1 cellular context compared by ENCODE assay signal in the genomic region with DNA sequence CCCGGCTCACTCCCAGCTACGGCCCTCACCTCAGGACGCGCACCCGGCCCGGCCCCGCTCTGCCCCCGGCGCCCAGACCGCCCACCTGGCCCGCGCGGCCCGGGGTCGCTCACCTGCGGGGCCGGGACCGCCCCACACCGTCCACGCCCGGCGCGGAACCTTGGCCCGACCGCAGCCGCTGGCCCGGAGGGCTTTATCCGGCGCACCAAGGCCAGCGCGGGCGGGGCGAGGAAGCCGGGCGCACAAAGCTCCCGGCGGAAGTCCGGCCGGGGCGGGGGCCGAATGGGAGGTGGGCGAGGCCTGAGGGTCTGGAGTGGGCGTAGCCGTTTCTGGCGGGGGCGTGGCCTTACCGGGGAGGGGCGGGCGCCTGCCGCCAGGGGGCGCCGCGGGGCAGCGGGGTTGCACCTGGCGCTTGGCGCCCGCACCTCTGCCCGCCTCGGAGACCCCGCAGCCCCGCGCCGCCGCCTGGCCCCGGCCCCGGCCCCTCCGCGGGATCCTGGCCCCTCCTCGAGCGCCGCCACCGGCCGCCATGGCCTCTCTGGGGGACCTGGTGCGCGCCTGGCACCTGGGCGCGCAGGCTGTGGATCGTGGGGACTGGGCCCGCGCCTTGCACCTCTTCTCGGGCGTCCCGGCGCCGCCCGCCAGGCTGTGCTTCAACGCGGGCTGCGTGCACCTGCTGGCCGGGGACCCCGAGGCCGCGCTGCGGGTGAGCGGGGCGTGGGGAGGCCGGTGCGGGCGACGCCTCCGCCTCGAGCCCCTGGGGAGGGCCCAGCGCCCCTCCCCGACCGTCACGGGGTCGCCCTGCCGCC.
A peak's percentile ranks its signal among the peaks of the same experiment; 100 is the strongest.
TF ChIP-seq lines count a peak whose summit lies in the region.

A gene with protein sequence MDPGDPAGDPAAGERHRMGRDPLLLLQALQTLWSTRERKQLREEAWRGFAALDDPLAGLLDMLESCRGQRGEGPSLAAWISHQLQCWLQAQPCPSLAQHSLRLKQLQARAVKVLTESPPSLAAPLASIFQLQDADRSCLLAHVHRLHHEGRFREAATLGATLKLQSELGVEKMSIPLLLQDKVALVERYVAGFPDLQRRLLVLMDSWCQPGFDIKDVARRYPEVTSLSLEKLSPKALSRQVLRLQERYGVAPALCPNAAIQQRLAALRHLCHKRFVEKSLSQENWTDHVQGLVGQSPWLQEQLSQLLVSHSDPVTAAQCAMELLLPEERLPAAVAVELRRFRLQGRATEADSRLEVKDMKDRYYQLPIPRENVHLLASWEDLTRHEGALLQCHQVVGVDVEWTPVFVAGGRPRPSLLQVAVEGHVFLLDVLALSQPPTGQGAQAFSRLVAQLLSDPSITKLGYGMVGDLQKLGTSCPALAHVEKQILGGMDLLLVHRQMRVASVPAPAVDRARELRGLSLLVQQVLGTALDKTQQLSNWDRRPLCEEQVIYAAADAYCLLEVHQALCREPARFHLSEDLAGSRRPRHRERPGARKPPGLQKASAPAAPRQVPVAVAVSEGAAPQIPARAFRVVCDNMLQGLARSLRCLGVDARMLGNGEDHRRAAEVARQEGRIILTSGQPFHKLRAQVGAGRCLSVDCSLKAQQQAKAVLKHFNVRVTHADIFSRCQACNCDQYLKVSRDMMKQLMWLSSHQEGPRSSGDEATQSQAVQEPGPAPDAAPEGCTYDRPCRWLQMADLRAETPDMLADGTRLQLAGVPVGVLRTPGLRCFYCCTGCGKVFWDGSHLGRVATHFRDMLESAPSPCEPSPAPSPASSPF (minus strand): TSS at position 162 of the 809 bp plus-strand sequence. CDS start 27,805 bp downstream, outside the sequence.
A gene with protein sequence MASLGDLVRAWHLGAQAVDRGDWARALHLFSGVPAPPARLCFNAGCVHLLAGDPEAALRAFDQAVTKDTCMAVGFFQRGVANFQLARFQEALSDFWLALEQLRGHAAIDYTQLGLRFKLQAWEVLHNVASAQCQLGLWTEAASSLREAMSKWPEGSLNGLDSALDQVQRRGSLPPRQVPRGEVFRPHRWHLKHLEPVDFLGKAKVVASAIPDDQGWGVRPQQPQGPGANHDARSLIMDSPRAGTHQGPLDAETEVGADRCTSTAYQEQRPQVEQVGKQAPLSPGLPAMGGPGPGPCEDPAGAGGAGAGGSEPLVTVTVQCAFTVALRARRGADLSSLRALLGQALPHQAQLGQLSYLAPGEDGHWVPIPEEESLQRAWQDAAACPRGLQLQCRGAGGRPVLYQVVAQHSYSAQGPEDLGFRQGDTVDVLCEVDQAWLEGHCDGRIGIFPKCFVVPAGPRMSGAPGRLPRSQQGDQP (plus strand): TSS at position 393 of the 809 bp plus-strand sequence. CDS start 137 bp downstream, at position 530.

TF ChIP-seq in HepG2, 621 proteins besides CTCF, POLR2A, EP300 and RAD21 (continued from another document and continues in another):
- TF ChIP-seq REPIN1 (CRISPR knock-in tag; IDR thresholded peaks at IDR 0.05; ENCODE audit: borderline replicate concordance, low read depth) (peak; percentile 93), NFYC (CRISPR knock-in tag; IDR thresholded peaks at IDR 0.05) (no peak), NKX3-1 (CRISPR knock-in tag; IDR thresholded peaks at IDR 0.05) (no peak), MTA1 (CRISPR knock-in tag; IDR thresholded peaks at IDR 0.05; ENCODE audit: borderline replicate concordance) (no peak), ZNF430 (CRISPR knock-in tag; IDR thresholded peaks at IDR 0.05) (no peak), ZNF598 (CRISPR knock-in tag; IDR thresholded peaks at IDR 0.05; ENCODE audit: borderline replicate concordance) (no peak), KDM1A (CRISPR knock-in tag; IDR thresholded peaks at IDR 0.05) (0 out of 2 replicates have a peak, but pooled peaks have one; percentile 17), ZBTB7A (CRISPR knock-in tag; IDR thresholded peaks at IDR 0.05) (0 out of 2 replicates have a peak, but pooled peaks have one; percentile 26), ZNF12 (CRISPR knock-in tag; IDR thresholded peaks at IDR 0.05) (no peak), ZNF644 (CRISPR knock-in tag; IDR thresholded peaks at IDR 0.05; ENCODE audit: low read depth) (no peak), HDAC1 (CRISPR knock-in tag; IDR thresholded peaks at IDR 0.05) (peak; percentile 85), PHF5A (CRISPR knock-in tag; IDR thresholded peaks at IDR 0.05; ENCODE audit: low read depth, unreplicated experiment) (peak; percentile 84), TOPORS (CRISPR knock-in tag; IDR thresholded peaks at IDR 0.05) (peak; percentile 90), ZNF17 (CRISPR knock-in tag; IDR thresholded peaks at IDR 0.05) (no peak), HOXD1 (CRISPR knock-in tag; IDR thresholded peaks at IDR 0.05) (0 out of 2 replicates have a peak, but pooled peaks have one; percentile 20), PRMT3 (CRISPR knock-in tag; IDR thresholded peaks at IDR 0.05; ENCODE audit: borderline replicate concordance, low read depth) (no peak; the same call in 1 of the 2 replicates), ZSCAN30 (CRISPR knock-in tag; IDR thresholded peaks at IDR 0.05) (no peak), ZNF33A (CRISPR knock-in tag; IDR thresholded peaks at IDR 0.05; ENCODE audit: borderline replicate concordance) (no peak), GATA4 (IDR thresholded peaks at IDR 0.05; ENCODE audit: borderline replicate concordance, low read depth) (no peak), SNAI1 (CRISPR knock-in tag; IDR thresholded peaks at IDR 0.05; ENCODE audit: borderline replicate concordance) (no peak)
- TF ChIP-seq, protein P1, sequence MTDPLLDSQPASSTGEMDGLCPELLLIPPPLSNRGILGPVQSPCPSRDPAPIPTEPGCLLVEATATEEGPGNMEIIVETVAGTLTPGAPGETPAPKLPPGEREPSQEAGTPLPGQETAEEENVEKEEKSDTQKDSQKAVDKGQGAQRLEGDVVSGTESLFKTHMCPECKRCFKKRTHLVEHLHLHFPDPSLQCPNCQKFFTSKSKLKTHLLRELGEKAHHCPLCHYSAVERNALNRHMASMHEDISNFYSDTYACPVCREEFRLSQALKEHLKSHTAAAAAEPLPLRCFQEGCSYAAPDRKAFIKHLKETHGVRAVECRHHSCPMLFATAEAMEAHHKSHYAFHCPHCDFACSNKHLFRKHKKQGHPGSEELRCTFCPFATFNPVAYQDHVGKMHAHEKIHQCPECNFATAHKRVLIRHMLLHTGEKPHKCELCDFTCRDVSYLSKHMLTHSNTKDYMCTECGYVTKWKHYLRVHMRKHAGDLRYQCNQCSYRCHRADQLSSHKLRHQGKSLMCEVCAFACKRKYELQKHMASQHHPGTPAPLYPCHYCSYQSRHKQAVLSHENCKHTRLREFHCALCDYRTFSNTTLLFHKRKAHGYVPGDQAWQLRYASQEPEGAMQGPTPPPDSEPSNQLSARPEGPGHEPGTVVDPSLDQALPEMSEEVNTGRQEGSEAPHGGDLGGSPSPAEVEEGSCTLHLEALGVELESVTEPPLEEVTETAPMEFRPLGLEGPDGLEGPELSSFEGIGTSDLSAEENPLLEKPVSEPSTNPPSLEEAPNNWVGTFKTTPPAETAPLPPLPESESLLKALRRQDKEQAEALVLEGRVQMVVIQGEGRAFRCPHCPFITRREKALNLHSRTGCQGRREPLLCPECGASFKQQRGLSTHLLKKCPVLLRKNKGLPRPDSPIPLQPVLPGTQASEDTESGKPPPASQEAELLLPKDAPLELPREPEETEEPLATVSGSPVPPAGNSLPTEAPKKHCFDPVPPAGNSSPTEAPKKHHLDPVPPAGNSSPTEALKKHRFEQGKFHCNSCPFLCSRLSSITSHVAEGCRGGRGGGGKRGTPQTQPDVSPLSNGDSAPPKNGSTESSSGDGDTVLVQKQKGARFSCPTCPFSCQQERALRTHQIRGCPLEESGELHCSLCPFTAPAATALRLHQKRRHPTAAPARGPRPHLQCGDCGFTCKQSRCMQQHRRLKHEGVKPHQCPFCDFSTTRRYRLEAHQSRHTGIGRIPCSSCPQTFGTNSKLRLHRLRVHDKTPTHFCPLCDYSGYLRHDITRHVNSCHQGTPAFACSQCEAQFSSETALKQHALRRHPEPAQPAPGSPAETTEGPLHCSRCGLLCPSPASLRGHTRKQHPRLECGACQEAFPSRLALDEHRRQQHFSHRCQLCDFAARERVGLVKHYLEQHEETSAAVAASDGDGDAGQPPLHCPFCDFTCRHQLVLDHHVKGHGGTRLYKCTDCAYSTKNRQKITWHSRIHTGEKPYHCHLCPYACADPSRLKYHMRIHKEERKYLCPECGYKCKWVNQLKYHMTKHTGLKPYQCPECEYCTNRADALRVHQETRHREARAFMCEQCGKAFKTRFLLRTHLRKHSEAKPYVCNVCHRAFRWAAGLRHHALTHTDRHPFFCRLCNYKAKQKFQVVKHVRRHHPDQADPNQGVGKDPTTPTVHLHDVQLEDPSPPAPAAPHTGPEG (CRISPR knock-in tag; IDR thresholded peaks at IDR 0.05) = no peak
- TF ChIP-seq, protein P2, sequence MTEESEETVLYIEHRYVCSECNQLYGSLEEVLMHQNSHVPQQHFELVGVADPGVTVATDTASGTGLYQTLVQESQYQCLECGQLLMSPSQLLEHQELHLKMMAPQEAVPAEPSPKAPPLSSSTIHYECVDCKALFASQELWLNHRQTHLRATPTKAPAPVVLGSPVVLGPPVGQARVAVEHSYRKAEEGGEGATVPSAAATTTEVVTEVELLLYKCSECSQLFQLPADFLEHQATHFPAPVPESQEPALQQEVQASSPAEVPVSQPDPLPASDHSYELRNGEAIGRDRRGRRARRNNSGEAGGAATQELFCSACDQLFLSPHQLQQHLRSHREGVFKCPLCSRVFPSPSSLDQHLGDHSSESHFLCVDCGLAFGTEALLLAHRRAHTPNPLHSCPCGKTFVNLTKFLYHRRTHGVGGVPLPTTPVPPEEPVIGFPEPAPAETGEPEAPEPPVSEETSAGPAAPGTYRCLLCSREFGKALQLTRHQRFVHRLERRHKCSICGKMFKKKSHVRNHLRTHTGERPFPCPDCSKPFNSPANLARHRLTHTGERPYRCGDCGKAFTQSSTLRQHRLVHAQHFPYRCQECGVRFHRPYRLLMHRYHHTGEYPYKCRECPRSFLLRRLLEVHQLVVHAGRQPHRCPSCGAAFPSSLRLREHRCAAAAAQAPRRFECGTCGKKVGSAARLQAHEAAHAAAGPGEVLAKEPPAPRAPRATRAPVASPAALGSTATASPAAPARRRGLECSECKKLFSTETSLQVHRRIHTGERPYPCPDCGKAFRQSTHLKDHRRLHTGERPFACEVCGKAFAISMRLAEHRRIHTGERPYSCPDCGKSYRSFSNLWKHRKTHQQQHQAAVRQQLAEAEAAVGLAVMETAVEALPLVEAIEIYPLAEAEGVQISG (CRISPR knock-in tag; IDR thresholded peaks at IDR 0.05) = peak; percentile 94
- TF ChIP-seq, protein P3, sequence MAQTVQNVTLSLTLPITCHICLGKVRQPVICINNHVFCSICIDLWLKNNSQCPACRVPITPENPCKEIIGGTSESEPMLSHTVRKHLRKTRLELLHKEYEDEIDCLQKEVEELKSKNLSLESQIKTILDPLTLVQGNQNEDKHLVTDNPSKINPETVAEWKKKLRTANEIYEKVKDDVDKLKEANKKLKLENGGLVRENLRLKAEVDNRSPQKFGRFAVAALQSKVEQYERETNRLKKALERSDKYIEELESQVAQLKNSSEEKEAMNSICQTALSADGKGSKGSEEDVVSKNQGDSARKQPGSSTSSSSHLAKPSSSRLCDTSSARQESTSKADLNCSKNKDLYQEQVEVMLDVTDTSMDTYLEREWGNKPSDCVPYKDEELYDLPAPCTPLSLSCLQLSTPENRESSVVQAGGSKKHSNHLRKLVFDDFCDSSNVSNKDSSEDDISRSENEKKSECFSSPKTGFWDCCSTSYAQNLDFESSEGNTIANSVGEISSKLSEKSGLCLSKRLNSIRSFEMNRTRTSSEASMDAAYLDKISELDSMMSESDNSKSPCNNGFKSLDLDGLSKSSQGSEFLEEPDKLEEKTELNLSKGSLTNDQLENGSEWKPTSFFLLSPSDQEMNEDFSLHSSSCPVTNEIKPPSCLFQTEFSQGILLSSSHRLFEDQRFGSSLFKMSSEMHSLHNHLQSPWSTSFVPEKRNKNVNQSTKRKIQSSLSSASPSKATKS (CRISPR knock-in tag; IDR thresholded peaks at IDR 0.05) = no peak
- TF ChIP-seq, protein P4, sequence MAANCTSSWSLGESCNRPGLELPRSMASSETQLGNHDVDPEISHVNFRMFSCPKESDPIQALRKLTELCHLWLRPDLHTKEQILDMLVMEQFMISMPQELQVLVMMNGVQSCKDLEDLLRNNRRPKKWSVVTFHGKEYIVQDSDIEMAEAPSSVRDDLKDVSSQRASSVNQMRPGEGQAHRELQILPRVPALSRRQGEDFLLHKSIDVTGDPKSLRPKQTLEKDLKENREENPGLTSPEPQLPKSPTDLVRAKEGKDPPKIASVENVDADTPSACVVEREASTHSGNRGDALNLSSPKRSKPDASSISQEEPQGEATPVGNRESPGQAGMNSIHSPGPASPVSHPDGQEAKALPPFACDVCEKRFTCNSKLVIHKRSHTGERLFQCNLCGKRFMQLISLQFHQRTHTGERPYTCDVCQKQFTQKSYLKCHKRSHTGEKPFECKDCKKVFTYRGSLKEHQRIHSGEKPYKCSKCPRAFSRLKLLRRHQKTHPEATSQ (CRISPR knock-in tag; IDR thresholded peaks at IDR 0.05; ENCODE audit: borderline replicate concordance) = 0 out of 2 replicates have a peak, but pooled peaks have one; percentile 35
- TF ChIP-seq, protein P5, sequence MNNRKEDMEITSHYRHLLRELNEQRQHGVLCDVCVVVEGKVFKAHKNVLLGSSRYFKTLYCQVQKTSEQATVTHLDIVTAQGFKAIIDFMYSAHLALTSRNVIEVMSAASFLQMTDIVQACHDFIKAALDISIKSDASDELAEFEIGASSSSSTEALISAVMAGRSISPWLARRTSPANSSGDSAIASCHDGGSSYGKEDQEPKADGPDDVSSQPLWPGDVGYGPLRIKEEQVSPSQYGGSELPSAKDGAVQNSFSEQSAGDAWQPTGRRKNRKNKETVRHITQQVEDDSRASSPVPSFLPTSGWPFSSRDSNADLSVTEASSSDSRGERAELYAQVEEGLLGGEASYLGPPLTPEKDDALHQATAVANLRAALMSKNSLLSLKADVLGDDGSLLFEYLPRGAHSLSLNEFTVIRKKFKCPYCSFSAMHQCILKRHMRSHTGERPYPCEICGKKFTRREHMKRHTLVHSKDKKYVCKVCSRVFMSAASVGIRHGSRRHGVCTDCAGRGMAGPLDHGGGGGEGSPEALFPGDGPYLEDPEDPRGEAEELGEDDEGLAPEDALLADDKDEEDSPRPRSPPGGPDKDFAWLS (CRISPR knock-in tag; IDR thresholded peaks at IDR 0.05; ENCODE audit: borderline replicate concordance) = no peak
- TF ChIP-seq, protein P6, sequence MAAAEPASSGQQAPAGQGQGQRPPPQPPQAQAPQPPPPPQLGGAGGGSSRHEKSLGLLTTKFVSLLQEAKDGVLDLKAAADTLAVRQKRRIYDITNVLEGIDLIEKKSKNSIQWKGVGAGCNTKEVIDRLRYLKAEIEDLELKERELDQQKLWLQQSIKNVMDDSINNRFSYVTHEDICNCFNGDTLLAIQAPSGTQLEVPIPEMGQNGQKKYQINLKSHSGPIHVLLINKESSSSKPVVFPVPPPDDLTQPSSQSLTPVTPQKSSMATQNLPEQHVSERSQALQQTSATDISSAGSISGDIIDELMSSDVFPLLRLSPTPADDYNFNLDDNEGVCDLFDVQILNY (CRISPR knock-in tag; conservative IDR thresholded peaks at IDR 0.05) = 0 out of 2 replicates have a peak, but pooled peaks have one; percentile 50
